ENCODE assay signal across 14 cellular contexts in genomic region chr2:55136138-55136541, GRCh38.
DNase-seq lines count a peak whose midpoint lies in the region; ATAC-seq and TF ChIP-seq lines count a peak whose summit lies in the region.
"Had no signal": no experiment of that assay in that cellular context is flagged by ENCODE, and none has a peak within 500 bp of the region (broad histone marks: within the 10 kb centered on the region; RNA-seq: fewer than 3 reads in every experiment).

No MANE protein-coding gene starts in this region.

- H3K36me3 Mint-ChIP-seq in GM23338 (ENCODE audit: low read depth): no peaks in the 10 kb centered on the region
- no peaks in the 10 kb centered on the region for H3K36me3 Mint-ChIP-seq in activated T-helper 17 cell treated with anti-CD3 and anti-CD28 coated beads, Interleukin-2, amount 50 U/mL, for 72 hours (ENCODE audit: low read depth)
- H3K36me3 Mint-ChIP-seq: WTC11 had no signal

- no peak overlapping the region for H3K4me3 Mint-ChIP-seq in GM23338
- no peak overlapping the region for H3K4me3 Mint-ChIP-seq in activated T-helper 17 cell treated with anti-CD3 and anti-CD28 coated beads, Interleukin-2, amount 50 U/mL, for 72 hours
- H3K4me3 Mint-ChIP-seq: WTC11 had no signal

- H3F3A ChIP-seq in GM23338 (replicated peaks; ENCODE audit: low read depth) (0 out of 2 replicates have a peak, but pooled peaks cover 2% of the 10 kb centered on the region), smooth muscle cell (ENCODE audit: low read depth) (no peaks in the 10 kb centered on the region)

- WGBS in thyroid gland, 2 donors: 31 to 48% methylated on average over 4 of the region's 4 CpGs
- 94% methylated on average over 4 of the region's 4 CpGs for WGBS in smooth muscle cell (ENCODE audit: low lambda C conversion rate)

- H3K79me2 ChIP-seq in GM23338 (replicated peaks; ENCODE audit: insufficient read depth): no peaks in the 10 kb centered on the region
- H3K79me2 ChIP-seq in smooth muscle cell (ENCODE audit: low read depth): no peaks in the 10 kb centered on the region

- no peak overlapping the region for H3K4me2 ChIP-seq in GM23338
- no peak overlapping the region for H3K4me2 ChIP-seq in smooth muscle cell

- no peak overlapping the region for H3K9ac ChIP-seq in smooth muscle cell (ENCODE audit: low read depth)

- H3K9me3 ChIP-seq in lower lobe of right lung: no peaks in the 10 kb centered on the region
- H3K9me3 ChIP-seq in thyroid gland: no peaks in the 10 kb centered on the region
- no peaks in the 10 kb centered on the region for H3K9me3 ChIP-seq in smooth muscle cell (replicated peaks; ENCODE audit: low read depth)
- H3K9me3 ChIP-seq: BE2C had no signal

- DNase-seq in GM23338 (ENCODE audit: low spot score) (no peak), lower lobe of right lung (no peak), thyroid gland (peak; percentile 39 to 48), smooth muscle cell (lab: John Stamatoyannopoulos, UW; ENCODE audit: unreplicated experiment) (no peak), A172 (ENCODE audit: low spot score) (no peak)
- DNase-seq in stimulated activated CD4-positive, alpha-beta T cell treated with anti-CD3 and anti-CD28 coated beads, Interleukin-1b, Interleukin-23, amount 100 ng/mL, for 48 hours: no peak
- DNase-seq: activated CD8-positive, alpha-beta memory T cell treated with anti-CD3 and anti-CD28 coated beads for 24 hours; BE2C; central memory CD4-positive, alpha-beta T cell; DND-41; NCI-H1417 treated with DMSO at 0.1 percent for 48 hours; stimulated activated CD4-positive, alpha-beta T cell treated with anti-CD3 and anti-CD28 coated beads, Interleukin-2, amount 100 ng/mL, for 24 hours had no signal

- H3K27ac ChIP-seq in GM23338 (ENCODE audit: low read depth): no peak overlapping the region
- peak overlapping the region; percentile 65 for H3K27ac ChIP-seq in lower lobe of right lung
- H3K27ac ChIP-seq in thyroid gland: no peak overlapping the region
- no peak overlapping the region for H3K27ac ChIP-seq in smooth muscle cell (ENCODE audit: low read depth)

- no peak for TF ChIP-seq POLR2A in thyroid gland (IDR thresholded peaks at IDR 0.05)

- H2AFZ ChIP-seq in GM23338 (0 out of 2 replicates have a peak overlapping the region, but pooled peaks have one; percentile 20), smooth muscle cell (ENCODE audit: low read depth) (no peak overlapping the region)

- H3K36me3 ChIP-seq in GM23338 (ENCODE audit: insufficient read depth): no peaks in the 10 kb centered on the region
- no peaks in the 10 kb centered on the region for H3K36me3 ChIP-seq in lower lobe of right lung
- no peaks in the 10 kb centered on the region for H3K36me3 ChIP-seq in thyroid gland
- H3K36me3 ChIP-seq in smooth muscle cell (ENCODE audit: low read depth): no peaks in the 10 kb centered on the region
- H3K36me3 ChIP-seq: BE2C had no signal

- H3K27me3 Mint-ChIP-seq in GM23338 (ENCODE audit: insufficient read depth, low read depth, poor library complexity): peaks cover 23% of the 10 kb centered on the region
- no peaks in the 10 kb centered on the region for H3K27me3 Mint-ChIP-seq in activated T-helper 17 cell treated with anti-CD3 and anti-CD28 coated beads, Interleukin-2, amount 50 U/mL, for 72 hours

- peaks cover 3% of the 10 kb centered on the region; the same call in 1 of the 2 replicates for H3K9me2 ChIP-seq in GM23338 (ENCODE audit: insufficient read depth)

- ATAC-seq in GM23338: no peak
- no peak for ATAC-seq in activated T-helper 17 cell treated with anti-CD3 and anti-CD28 coated beads, Interleukin-2, amount 50 U/mL, for 72 hours (replicated peaks)
- ATAC-seq in lower lobe of right lung: peak in 1 of 2 donors; percentile 32
- ATAC-seq: WTC11 had no signal

- H3K27me3 ChIP-seq in GM23338 (ENCODE audit: insufficient read depth): no peaks in the 10 kb centered on the region
- no peaks in the 10 kb centered on the region for H3K27me3 ChIP-seq in lower lobe of right lung (ENCODE audit: low read depth)
- no peaks in the 10 kb centered on the region for H3K27me3 ChIP-seq in thyroid gland
- no peaks in the 10 kb centered on the region for H3K27me3 ChIP-seq in smooth muscle cell (ENCODE audit: low read depth)
- H3K27me3 ChIP-seq: BE2C had no signal

- no peaks in the 10 kb centered on the region for H3K9me3 Mint-ChIP-seq in GM23338
- H3K9me3 Mint-ChIP-seq in activated T-helper 17 cell treated with anti-CD3 and anti-CD28 coated beads, Interleukin-2, amount 50 U/mL, for 72 hours: peaks cover 4% of the 10 kb centered on the region
- H3K9me3 Mint-ChIP-seq: WTC11 had no signal

- intact Hi-C loops in lower lobe of right lung (cut with DNase I) (no loop called here), thyroid gland (cut with DNase I) (no loop called here)

- H4K20me1 ChIP-seq in GM23338 (replicated peaks; ENCODE audit: insufficient read depth) (no peaks in the 10 kb centered on the region), smooth muscle cell (ENCODE audit: low read depth) (no peaks in the 10 kb centered on the region)

- no peak overlapping the region for H3K27ac Mint-ChIP-seq in GM23338
- peak overlapping the region; percentile 38 for H3K27ac Mint-ChIP-seq in activated T-helper 17 cell treated with anti-CD3 and anti-CD28 coated beads, Interleukin-2, amount 50 U/mL, for 72 hours
- H3K27ac Mint-ChIP-seq: WTC11 had no signal

- H3K4me3 ChIP-seq in GM23338: no peak overlapping the region
- H3K4me3 ChIP-seq in lower lobe of right lung: no peak overlapping the region
- no peak overlapping the region for H3K4me3 ChIP-seq in thyroid gland (replicated peaks in 1 of 3)
- no peak overlapping the region for H3K4me3 ChIP-seq in smooth muscle cell

- TF ChIP-seq CTCF in GM23338 (conservative IDR thresholded peaks at IDR 0.05; ENCODE audit: low read depth in 2 of 2): no peak
- no peak for TF ChIP-seq CTCF in lower lobe of right lung (IDR thresholded peaks at IDR 0.05)
- TF ChIP-seq CTCF in thyroid gland (IDR thresholded peaks at IDR 0.05): no peak
- TF ChIP-seq CTCF in smooth muscle cell (IDR thresholded peaks at IDR 0.05; ENCODE audit: borderline replicate concordance, insufficient read depth, poor library complexity, severe bottlenecking): no peak

- peaks cover 34% of the 10 kb centered on the region for H3K4me1 ChIP-seq in GM23338 (ENCODE audit: insufficient read depth)
- peaks cover 56% of the 10 kb centered on the region for H3K4me1 ChIP-seq in lower lobe of right lung
- peaks cover 6 to 27% of the 10 kb centered on the region in 2 donors for H3K4me1 ChIP-seq in thyroid gland
- peaks cover 6% of the 10 kb centered on the region for H3K4me1 ChIP-seq in smooth muscle cell (ENCODE audit: low read depth)

- H3K4me1 Mint-ChIP-seq in GM23338: peaks cover 59% of the 10 kb centered on the region
- peaks cover 14% of the 10 kb centered on the region for H3K4me1 Mint-ChIP-seq in activated T-helper 17 cell treated with anti-CD3 and anti-CD28 coated beads, Interleukin-2, amount 50 U/mL, for 72 hours

TF ChIP-seq in GM23338, 12 proteins besides CTCF, POLR2A, EP300 and RAD21 (continues in another document):
- TF ChIP-seq EZH2 (IDR thresholded peaks at IDR 0.05; ENCODE audit: low read depth, unreplicated experiment) (no peak), POLR2AphosphoS5 (IDR thresholded peaks at IDR 0.05; ENCODE audit: low read depth) (no peak), JUNB (IDR thresholded peaks at IDR 0.05; ENCODE audit: unreplicated experiment) (no peak), ZNF114 (CRISPR knock-in tag; IDR thresholded peaks at IDR 0.05) (no peak), REST (IDR thresholded peaks at IDR 0.05; ENCODE audit: unreplicated experiment) (no peak), CREB1 (CRISPR knock-in tag; IDR thresholded peaks at IDR 0.05; ENCODE audit: low read depth) (no peak), ZNF331 (CRISPR knock-in tag; IDR thresholded peaks at IDR 0.05; ENCODE audit: low read depth) (no peak), NANOG (IDR thresholded peaks at IDR 0.05; ENCODE audit: borderline replicate concordance) (no peak), ETS1 (IDR thresholded peaks at IDR 0.05) (no peak)

Comparison
In these comparisons a context has a peak if more than half of its experiments do, and no peak if none do; other contexts are left out.
1. DNase-seq: peak in thyroid gland (2 of 2); none in GM23338 (single experiment), lower lobe of right lung (single experiment), stimulated activated CD4-positive, alpha-beta T cell treated with anti-CD3 and anti-CD28 coated beads, Interleukin-1b, Interleukin-23, amount 100 ng/mL, for 48 hours (single experiment), smooth muscle cell (single experiment) and A172 (single experiment).